ENCODE assay signal across 8 cellular contexts in the genomic region with DNA sequence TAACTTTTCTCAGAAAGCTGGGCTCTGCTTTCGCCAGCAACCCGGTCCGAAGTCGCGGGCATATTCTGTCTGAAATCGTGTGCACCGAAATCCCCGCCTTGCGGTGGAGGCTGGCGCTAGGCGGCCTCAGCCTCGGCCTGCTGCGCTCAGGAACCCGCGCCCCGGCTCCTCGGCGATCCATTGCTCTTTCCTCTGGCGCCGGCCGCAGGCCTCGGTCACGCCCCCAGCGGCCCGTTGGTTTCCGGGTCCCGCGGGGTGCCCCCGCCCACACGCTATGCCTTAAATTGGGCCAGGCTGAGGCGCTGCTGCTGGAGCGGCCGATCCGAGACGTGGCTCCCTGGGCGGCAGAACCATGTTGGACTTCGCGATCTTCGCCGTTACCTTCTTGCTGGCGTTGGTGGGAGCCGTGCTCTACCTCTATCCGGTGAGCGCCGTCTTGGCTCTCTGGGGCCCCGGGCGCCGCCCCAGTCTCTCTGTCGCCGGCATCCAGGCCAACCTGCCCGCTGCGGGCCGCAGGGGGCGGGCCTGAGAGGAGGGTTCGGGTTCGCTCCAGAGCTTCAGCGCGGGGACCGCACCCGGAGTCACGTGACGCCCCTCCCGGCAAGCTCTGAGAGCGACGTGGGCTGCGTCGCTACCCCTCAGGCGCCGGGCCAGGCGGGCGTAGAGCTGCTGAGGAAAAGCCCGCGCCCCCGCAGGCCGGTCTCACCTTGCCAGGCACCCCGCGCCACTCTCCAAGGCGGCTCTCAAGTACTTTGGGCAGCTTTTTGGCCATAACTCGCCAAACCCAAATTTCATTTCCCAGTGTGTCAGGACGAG. TPM values are rescaled to one million over a fixed set of nuclear protein-coding genes. Genes with fewer than 3 reads are reported as not detected.
DNase-seq lines count a peak whose midpoint lies in the region; ATAC-seq, FAIRE-seq and TF ChIP-seq lines count a peak whose summit lies in the region.

A gene with protein sequence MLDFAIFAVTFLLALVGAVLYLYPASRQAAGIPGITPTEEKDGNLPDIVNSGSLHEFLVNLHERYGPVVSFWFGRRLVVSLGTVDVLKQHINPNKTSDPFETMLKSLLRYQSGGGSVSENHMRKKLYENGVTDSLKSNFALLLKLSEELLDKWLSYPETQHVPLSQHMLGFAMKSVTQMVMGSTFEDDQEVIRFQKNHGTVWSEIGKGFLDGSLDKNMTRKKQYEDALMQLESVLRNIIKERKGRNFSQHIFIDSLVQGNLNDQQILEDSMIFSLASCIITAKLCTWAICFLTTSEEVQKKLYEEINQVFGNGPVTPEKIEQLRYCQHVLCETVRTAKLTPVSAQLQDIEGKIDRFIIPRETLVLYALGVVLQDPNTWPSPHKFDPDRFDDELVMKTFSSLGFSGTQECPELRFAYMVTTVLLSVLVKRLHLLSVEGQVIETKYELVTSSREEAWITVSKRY (plus strand): TSS at position 308 of the 816 bp plus-strand sequence. CDS start 45 bp downstream, at position 353.

- FAIRE-seq in pancreas (lab: Jason Lieb, UNC): peak; percentile 67

- TF ChIP-seq CTCF in GM12864 (IDR thresholded peaks at IDR 0.05; ENCODE audit: low read depth, low read length, missing control alignments): no peak
- peak in 1 of 4 donors; percentile 18 for TF ChIP-seq CTCF in pancreas (IDR thresholded peaks at IDR 0.05)
- peak; percentile 44 to 49 for TF ChIP-seq CTCF in tibial artery (IDR thresholded peaks at IDR 0.05)

- no peaks in the 10 kb centered on the region for H3K36me3 ChIP-seq in pancreas
- peaks cover 0 to 23% (median 9%) of the 10 kb centered on the region in 3 donors for H3K36me3 ChIP-seq in tibial artery

- WGBS in pancreas, 2 donors: 0 to 1% methylated on average over 80 of the region's 80 CpGs

- H3K9me3 ChIP-seq in pancreas: no peaks in the 10 kb centered on the region
- H3K9me3 ChIP-seq in tibial artery: no peaks in the 10 kb centered on the region

- peak within 1 kb of the TSS; percentile 98 for H3K4me3 Mint-ChIP-seq in activated naive CD8-positive, alpha-beta T cell treated with anti-CD3 and anti-CD28 coated beads for 36 hours

- no peaks in the 10 kb centered on the region for H3K27me3 Mint-ChIP-seq in activated naive CD8-positive, alpha-beta T cell treated with anti-CD3 and anti-CD28 coated beads for 36 hours

- H3K9me3 Mint-ChIP-seq in activated naive CD8-positive, alpha-beta T cell treated with anti-CD3 and anti-CD28 coated beads for 36 hours: no peaks in the 10 kb centered on the region

- H3K4me1 ChIP-seq in pancreas (peaks cover 0 to 9% (median 0%) of the 10 kb centered on the region in 3 donors), tibial artery (peaks cover 0 to 21% (median 14%) of the 10 kb centered on the region in 4 donors)

- H3K27me3 ChIP-seq in pancreas: no peaks in the 10 kb centered on the region
- H3K27me3 ChIP-seq in tibial artery: no peaks in the 10 kb centered on the region

- intact Hi-C loops in Right ventricle myocardium inferior (cut with DNase I): loop anchor here (5.0 kb wide), 2 partner anchors 208 to 578 kb away; no protein-coding TSS in a partner anchor
- intact Hi-C loops in pancreas (cut with DNase I): no loop called here
- intact Hi-C loops in tibial artery (cut with DNase I; ENCODE audit: low total_unique reads): no loop called here

- H3K4me3 ChIP-seq in GM12864 (ENCODE audit: low read depth, low read length): peak within 1 kb of the TSS; percentile 67
- H3K4me3 ChIP-seq in pancreas: peak within 1 kb of the TSS; percentile 51 to 61 (median 56)
- peak within 1 kb of the TSS; percentile 77 to 80 for H3K4me3 ChIP-seq in tibial artery

- ATAC-seq in HG02642 (IDR thresholded peaks at IDR 0.05; ENCODE audit: poor library complexity, unreplicated experiment): peak; percentile 92
- peak; percentile 99 for ATAC-seq in Right ventricle myocardium inferior
- ATAC-seq in pancreas: peak; percentile 95 to 98 (median 96)

- H3K36me3 Mint-ChIP-seq in activated naive CD8-positive, alpha-beta T cell treated with anti-CD3 and anti-CD28 coated beads for 36 hours: peaks cover 29% of the 10 kb centered on the region

- H3K27ac Mint-ChIP-seq in activated naive CD8-positive, alpha-beta T cell treated with anti-CD3 and anti-CD28 coated beads for 36 hours: peak within 1 kb of the TSS; percentile 100

- peaks cover 32% of the 10 kb centered on the region for H3K4me1 Mint-ChIP-seq in activated naive CD8-positive, alpha-beta T cell treated with anti-CD3 and anti-CD28 coated beads for 36 hours

- DNase-seq in GM12864 (ENCODE audit: low read depth) (peak; percentile 86), NCI-H1105 (lab: John Stamatoyannopoulos, UW) (peak; percentile 94), SKM-1 treated with dmso at 0.1 percent for 144 hours (lab: John Stamatoyannopoulos, UW; ENCODE audit: unreplicated experiment) (peak; percentile 93), Right ventricle myocardium inferior (ENCODE audit: missing footprints) (peak; percentile 98), pancreas (peak; percentile 96 to 98 (median 98)), tibial artery (peak; percentile 96 to 98)
- peak; percentile 99 for DNase-seq in activated naive CD8-positive, alpha-beta T cell treated with anti-CD3 and anti-CD28 coated beads for 36 hours

- H3K27ac ChIP-seq in pancreas (peak within 1 kb of the TSS; percentile 91 to 96 (median 94)), tibial artery (peak within 1 kb of the TSS; percentile 94 to 95)

RNA-seq across cellular contexts. Expression of the gene that starts here (rescaled TPM):
- total RNA-seq in activated naive CD8-positive, alpha-beta T cell treated with anti-CD3 and anti-CD28 coated beads for 36 hours: 10 to 100 TPM; 19.8 to 20.6 TPM
- 11.4 TPM for total RNA-seq in Right ventricle myocardium inferior
- 10 to 100 TPM; 11.8 to 19.7 (median 17.0) TPM for total RNA-seq in pancreas
- 1 to 10 TPM; 5.9 to 6.2 TPM for polyA plus RNA-seq in pancreas

Comparison
In these comparisons a context has a peak if more than half of its experiments do, and no peak if none do; other contexts are left out.
1. Peak in every context shown above with its lines: DNase-seq, ATAC-seq, H3K4me3 ChIP-seq and H3K27ac ChIP-seq.